In genomic region chr5:24188196-24188595, GRCh38 we compare ENCODE assay signal across 22 cellular contexts.
DNase-seq lines count a peak whose midpoint lies in the region; ATAC-seq, FAIRE-seq and TF ChIP-seq lines count a peak whose summit lies in the region.
"Had no signal": no experiment of that assay in that cellular context is flagged by ENCODE, and none has a peak within 500 bp of the region (broad histone marks: within the 10 kb centered on the region; RNA-seq: fewer than 3 reads in every experiment).

No MANE protein-coding gene starts in this region.

- DNase-seq in SK-N-SH (no peak), M059J (ENCODE audit: low read depth) (peak; percentile 11), adipocyte (ENCODE audit: low read depth) (peak; percentile 1), NCI-H2081 (lab: John Stamatoyannopoulos, UW) (no peak), NK-92 (lab: John Stamatoyannopoulos, UW; ENCODE audit: unreplicated experiment) (no peak), Kasumi-1 (lab: John Stamatoyannopoulos, UW) (no peak), RCC 7860 (ENCODE audit: low spot score) (no peak)
- DNase-seq: 8988T; AML-193; CD4-positive, alpha-beta T cell; HFFc6; NCI-H2029; NCI-H446 treated with DMSO at 0.1 percent for 48 hours; NCI-H526 treated with DMSO at 0.1 percent for 48 hours; OCI-M1; Peyer's patch; SIG-M5 had no signal

- H3K9me2 ChIP-seq in SK-N-SH: no peaks in the 10 kb centered on the region

- no peak for TF ChIP-seq RAD21 in SK-N-SH (IDR thresholded peaks at IDR 0.05; ENCODE audit: low read length)

- no peak for TF ChIP-seq CTCF in SK-N-SH (IDR thresholded peaks at IDR 0.05)

- TF ChIP-seq EP300 in SK-N-SH (IDR thresholded peaks at IDR 0.05; ENCODE audit: borderline replicate concordance in 1 of 2, low read depth in 1 of 2, low read length in 1 of 2): no peak

- 0 out of 2 replicates have a peak overlapping the region, but pooled peaks have one; percentile 5 for H3K9ac ChIP-seq in SK-N-SH
- no peak overlapping the region for H3K9ac ChIP-seq in adipocyte (ENCODE audit: low read length)
- H3K9ac ChIP-seq: BLaER1 treated with 17β-estradiol and CSF1 and Interleukin-3, amounts not matched to agents 10 nM and 100 nM had no signal

- ATAC-seq in SK-N-SH treated with all-trans-retinoic acid at 6 μM for 48 hours: no peak
- ATAC-seq: GM23338 had no signal

- no peaks in the 10 kb centered on the region for H3K9me3 ChIP-seq in SK-N-SH
- peaks cover 2% of the 10 kb centered on the region for H3K9me3 ChIP-seq in adipocyte (ENCODE audit: control insufficient read depth, low read length)
- H3K9me3 ChIP-seq: BLaER1 treated with 17β-estradiol and CSF1 and Interleukin-3, amounts not matched to agents 10 nM and 100 nM; HAP-1; Peyer's patch had no signal

- peak overlapping the region; percentile 25; the same call in 1 of the 2 replicates for H3K4me2 ChIP-seq in SK-N-SH
- H3K4me2 ChIP-seq: GM23338 had no signal

- H3K27me3 ChIP-seq in SK-N-SH (ENCODE audit: insufficient read depth) (no peaks in the 10 kb centered on the region), adipocyte (replicated peaks; ENCODE audit: control insufficient read depth, insufficient read depth, low read length) (no peaks in the 10 kb centered on the region)
- H3K27me3 ChIP-seq: BLaER1 treated with 17β-estradiol and CSF1 and Interleukin-3, amounts not matched to agents 10 nM and 100 nM; Peyer's patch had no signal

- H3K36me3 ChIP-seq in SK-N-SH (replicated peaks in 1 of 2; ENCODE audit: control insufficient read depth in 1 of 2, insufficient read depth in 2 of 2, low read length in 1 of 2) (no peaks in the 10 kb centered on the region), adipocyte (ENCODE audit: control insufficient read depth, insufficient read depth, low read length, severe bottlenecking) (no peaks in the 10 kb centered on the region)
- H3K36me3 ChIP-seq: BLaER1 treated with 17β-estradiol and CSF1 and Interleukin-3, amounts not matched to agents 10 nM and 100 nM; HAP-1; Peyer's patch had no signal

- H3K27ac ChIP-seq in SK-N-SH (ENCODE audit: low read depth in 2 of 2, low read length in 1 of 2): peak overlapping the region in 1 of 2 experiments; percentile 75; a peak in 2 of 4 replicates
- H3K27ac ChIP-seq: BLaER1 treated with 17β-estradiol and CSF1 and Interleukin-3, amounts not matched to agents 10 nM and 100 nM; Peyer's patch had no signal

- CTCF ChIA-PET in SK-N-SH (lab: Yijun Ruan, JAX): no interaction called here

- H3K79me2 ChIP-seq in SK-N-SH (ENCODE audit: insufficient read depth): no peaks in the 10 kb centered on the region

- H3K4me1 ChIP-seq in SK-N-SH (ENCODE audit: control insufficient read depth in 1 of 2, insufficient read depth in 2 of 2, low read depth in 1 of 2, low read length in 1 of 2): no peaks in the 10 kb centered on the region
- H3K4me1 ChIP-seq in adipocyte (ENCODE audit: control insufficient read depth, insufficient read depth, low read length): peaks cover 8% of the 10 kb centered on the region
- H3K4me1 ChIP-seq: HAP-1, Peyer's patch had no signal

- peak overlapping the region; percentile 77; the same call in 1 of the 2 replicates for H2AFZ ChIP-seq in SK-N-SH (ENCODE audit: low read depth)
- H2AFZ ChIP-seq: GM23338 had no signal

- H3K4me3 ChIP-seq in SK-N-SH (ENCODE audit: low read depth in 2 of 2, low read length in 1 of 2) (no peak overlapping the region), adipocyte (ENCODE audit: low read length) (no peak overlapping the region)
- H3K4me3 ChIP-seq: BLaER1 treated with 17β-estradiol and CSF1 and Interleukin-3, amounts not matched to agents 10 nM and 100 nM; GM23338; HAP-1; Peyer's patch had no signal

- FAIRE-seq in RCC 7860 (lab: Jason Lieb, UNC): no peak
- FAIRE-seq: D721Med had no signal

- H3F3A ChIP-seq in SK-N-SH (replicated peaks; ENCODE audit: insufficient read depth): peaks cover 5% of the 10 kb centered on the region

- 8% methylated on average over 6 of the region's 6 CpGs for WGBS in SK-N-SH (ENCODE audit: low lambda C conversion rate)

- no peaks in the 10 kb centered on the region for H4K20me1 ChIP-seq in SK-N-SH (ENCODE audit: insufficient read depth)
- H4K20me1 ChIP-seq: BLaER1 treated with 17β-estradiol and CSF1 and Interleukin-3, amounts not matched to agents 10 nM and 100 nM had no signal

- POLR2A ChIA-PET in SK-N-SH (lab: Yijun Ruan, JAX): no interaction called here

TF ChIP-seq in SK-N-SH, 30 proteins besides CTCF, POLR2A, EP300 and RAD21:
- TF ChIP-seq TEAD4 (IDR thresholded peaks at IDR 0.05; ENCODE audit: borderline replicate concordance, insufficient read depth) (no peak), MEF2A (IDR thresholded peaks at IDR 0.05; ENCODE audit: borderline replicate concordance, low read depth) (0 out of 2 replicates have a peak, but pooled peaks have one; percentile 12)

TF ChIP-seq in SK-N-SH treated with all-trans-retinoic acid at 6 μM for 48 hours, 23 proteins besides CTCF, POLR2A, EP300 and RAD21:
- no peak for TF ChIP-seq TOX (CRISPR knock-in tag; IDR thresholded peaks at IDR 0.05; ENCODE audit: borderline replicate concordance)
- no peak for TF ChIP-seq CSDC2 (CRISPR knock-in tag; IDR thresholded peaks at IDR 0.05)
- TF ChIP-seq ESRRG (CRISPR knock-in tag; IDR thresholded peaks at IDR 0.05): no peak
- no peak for TF ChIP-seq CREB5 (CRISPR knock-in tag; IDR thresholded peaks at IDR 0.05; ENCODE audit: low read depth)
- no peak for TF ChIP-seq GLIS3 (CRISPR knock-in tag; IDR thresholded peaks at IDR 0.05)
- TF ChIP-seq ARNTL (CRISPR knock-in tag; IDR thresholded peaks at IDR 0.05; ENCODE audit: borderline replicate concordance, low read depth): no peak
- no peak for TF ChIP-seq PPARA (CRISPR knock-in tag; IDR thresholded peaks at IDR 0.05; ENCODE audit: borderline replicate concordance)
- TF ChIP-seq SNAI2 (CRISPR knock-in tag; IDR thresholded peaks at IDR 0.05): no peak
- TF ChIP-seq TCF4 (CRISPR knock-in tag; IDR thresholded peaks at IDR 0.05; ENCODE audit: borderline replicate concordance): no peak

Comparison
In these comparisons a context has a peak if more than half of its experiments do, and no peak if none do; other contexts are left out.
1. DNase-seq: peak in M059J (single experiment) and adipocyte (single experiment); none in SK-N-SH (single experiment), NCI-H2081 (0 of 2), NK-92 (single experiment), Kasumi-1 (0 of 2) and RCC 7860 (single experiment).